Comparison of ENCODE assay signal across 1 cellular context in the genomic region with DNA sequence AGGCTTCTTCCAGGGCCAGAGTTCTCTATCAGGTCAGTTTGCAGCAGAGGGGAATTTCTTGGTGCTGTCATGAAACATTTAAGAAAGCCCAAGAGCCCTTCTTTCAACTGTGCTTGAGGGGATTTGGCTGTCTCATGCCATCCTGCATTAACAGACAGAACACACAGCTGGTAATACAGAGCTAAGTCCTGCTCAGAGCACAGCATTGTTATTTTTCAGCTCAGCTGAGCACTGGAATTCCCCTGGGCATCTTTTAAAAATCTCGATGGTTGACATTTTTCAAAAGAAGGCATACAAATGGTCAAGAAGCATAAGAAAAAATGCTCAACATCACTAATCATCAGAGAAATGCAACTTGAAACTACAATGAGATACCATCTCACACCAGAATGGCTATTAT.
A peak's percentile ranks its signal among the peaks of the same experiment; 100 is the strongest.
TF ChIP-seq lines count a peak whose summit lies in the region.

No MANE protein-coding gene starts in this region.

TF ChIP-seq in GM12878, 131 proteins besides CTCF, POLR2A, EP300 and RAD21 (continued from another document and continues in another):
- no peak for TF ChIP-seq FOXM1 (IDR thresholded peaks at IDR 0.05; ENCODE audit: low read depth, low read length)
- TF ChIP-seq, protein P1, sequence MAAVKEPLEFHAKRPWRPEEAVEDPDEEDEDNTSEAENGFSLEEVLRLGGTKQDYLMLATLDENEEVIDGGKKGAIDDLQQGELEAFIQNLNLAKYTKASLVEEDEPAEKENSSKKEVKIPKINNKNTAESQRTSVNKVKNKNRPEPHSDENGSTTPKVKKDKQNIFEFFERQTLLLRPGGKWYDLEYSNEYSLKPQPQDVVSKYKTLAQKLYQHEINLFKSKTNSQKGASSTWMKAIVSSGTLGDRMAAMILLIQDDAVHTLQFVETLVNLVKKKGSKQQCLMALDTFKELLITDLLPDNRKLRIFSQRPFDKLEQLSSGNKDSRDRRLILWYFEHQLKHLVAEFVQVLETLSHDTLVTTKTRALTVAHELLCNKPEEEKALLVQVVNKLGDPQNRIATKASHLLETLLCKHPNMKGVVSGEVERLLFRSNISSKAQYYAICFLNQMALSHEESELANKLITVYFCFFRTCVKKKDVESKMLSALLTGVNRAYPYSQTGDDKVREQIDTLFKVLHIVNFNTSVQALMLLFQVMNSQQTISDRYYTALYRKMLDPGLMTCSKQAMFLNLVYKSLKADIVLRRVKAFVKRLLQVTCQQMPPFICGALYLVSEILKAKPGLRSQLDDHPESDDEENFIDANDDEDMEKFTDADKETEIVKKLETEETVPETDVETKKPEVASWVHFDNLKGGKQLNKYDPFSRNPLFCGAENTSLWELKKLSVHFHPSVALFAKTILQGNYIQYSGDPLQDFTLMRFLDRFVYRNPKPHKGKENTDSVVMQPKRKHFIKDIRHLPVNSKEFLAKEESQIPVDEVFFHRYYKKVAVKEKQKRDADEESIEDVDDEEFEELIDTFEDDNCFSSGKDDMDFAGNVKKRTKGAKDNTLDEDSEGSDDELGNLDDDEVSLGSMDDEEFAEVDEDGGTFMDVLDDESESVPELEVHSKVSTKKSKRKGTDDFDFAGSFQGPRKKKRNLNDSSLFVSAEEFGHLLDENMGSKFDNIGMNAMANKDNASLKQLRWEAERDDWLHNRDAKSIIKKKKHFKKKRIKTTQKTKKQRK (IDR thresholded peaks at IDR 0.05; ENCODE audit: low read depth, low read length), result no peak
- no peak for TF ChIP-seq MLLT1 (IDR thresholded peaks at IDR 0.05)
- no peak for TF ChIP-seq ZBED1 (IDR thresholded peaks at IDR 0.05; ENCODE audit: borderline replicate concordance)
- no peak for TF ChIP-seq POLR2AphosphoS2 (IDR thresholded peaks at IDR 0.05; ENCODE audit: low read depth, low read length)
- TF ChIP-seq, protein P2, sequence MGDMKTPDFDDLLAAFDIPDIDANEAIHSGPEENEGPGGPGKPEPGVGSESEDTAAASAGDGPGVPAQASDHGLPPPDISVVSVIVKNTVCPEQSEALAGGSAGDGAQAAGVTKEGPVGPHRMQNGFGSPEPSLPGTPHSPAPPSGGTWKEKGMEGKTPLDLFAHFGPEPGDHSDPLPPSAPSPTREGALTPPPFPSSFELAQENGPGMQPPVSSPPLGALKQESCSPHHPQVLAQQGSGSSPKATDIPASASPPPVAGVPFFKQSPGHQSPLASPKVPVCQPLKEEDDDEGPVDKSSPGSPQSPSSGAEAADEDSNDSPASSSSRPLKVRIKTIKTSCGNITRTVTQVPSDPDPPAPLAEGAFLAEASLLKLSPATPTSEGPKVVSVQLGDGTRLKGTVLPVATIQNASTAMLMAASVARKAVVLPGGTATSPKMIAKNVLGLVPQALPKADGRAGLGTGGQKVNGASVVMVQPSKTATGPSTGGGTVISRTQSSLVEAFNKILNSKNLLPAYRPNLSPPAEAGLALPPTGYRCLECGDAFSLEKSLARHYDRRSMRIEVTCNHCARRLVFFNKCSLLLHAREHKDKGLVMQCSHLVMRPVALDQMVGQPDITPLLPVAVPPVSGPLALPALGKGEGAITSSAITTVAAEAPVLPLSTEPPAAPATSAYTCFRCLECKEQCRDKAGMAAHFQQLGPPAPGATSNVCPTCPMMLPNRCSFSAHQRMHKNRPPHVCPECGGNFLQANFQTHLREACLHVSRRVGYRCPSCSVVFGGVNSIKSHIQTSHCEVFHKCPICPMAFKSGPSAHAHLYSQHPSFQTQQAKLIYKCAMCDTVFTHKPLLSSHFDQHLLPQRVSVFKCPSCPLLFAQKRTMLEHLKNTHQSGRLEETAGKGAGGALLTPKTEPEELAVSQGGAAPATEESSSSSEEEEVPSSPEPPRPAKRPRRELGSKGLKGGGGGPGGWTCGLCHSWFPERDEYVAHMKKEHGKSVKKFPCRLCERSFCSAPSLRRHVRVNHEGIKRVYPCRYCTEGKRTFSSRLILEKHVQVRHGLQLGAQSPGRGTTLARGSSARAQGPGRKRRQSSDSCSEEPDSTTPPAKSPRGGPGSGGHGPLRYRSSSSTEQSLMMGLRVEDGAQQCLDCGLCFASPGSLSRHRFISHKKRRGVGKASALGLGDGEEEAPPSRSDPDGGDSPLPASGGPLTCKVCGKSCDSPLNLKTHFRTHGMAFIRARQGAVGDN (IDR thresholded peaks at IDR 0.05), result peak; percentile 62
- no peak for TF ChIP-seq FOS (IDR thresholded peaks at IDR 0.05; ENCODE audit: borderline replicate concordance, extremely low read depth, insufficient read length)
- TF ChIP-seq SMAD5 (IDR thresholded peaks at IDR 0.05; ENCODE audit: low read depth), result no peak
- TF ChIP-seq HDAC6 (IDR thresholded peaks at IDR 0.05; ENCODE audit: unreplicated experiment), result no peak
- TF ChIP-seq PAX5 (IDR thresholded peaks at IDR 0.05; ENCODE audit: borderline replicate concordance, low read depth, low read length), result peak; percentile 64; the same call in 1 of the 2 replicates
- TF ChIP-seq USF1 (IDR thresholded peaks at IDR 0.05; ENCODE audit: borderline replicate concordance, extremely low read length, insufficient read depth, low read depth, low read length), result no peak
- no peak for TF ChIP-seq STAT3 (IDR thresholded peaks at IDR 0.05; ENCODE audit: low read depth, low read length)
- TF ChIP-seq CBX5 (IDR thresholded peaks at IDR 0.05; ENCODE audit: low read depth), result no peak
- TF ChIP-seq SMC3 (IDR thresholded peaks at IDR 0.05; ENCODE audit: borderline replicate concordance, low read length), result no peak
- no peak for TF ChIP-seq NR2F1 (conservative IDR thresholded peaks at IDR 0.05)
- TF ChIP-seq ZSCAN29 (IDR thresholded peaks at IDR 0.05), result no peak
- no peak for TF ChIP-seq CREB1 (IDR thresholded peaks at IDR 0.05; ENCODE audit: low read depth)
- no peak for TF ChIP-seq KAT2A (conservative IDR thresholded peaks at IDR 0.05; ENCODE audit: control insufficient read depth, low read depth, low read length)
- TF ChIP-seq ZNF207 (IDR thresholded peaks at IDR 0.05; ENCODE audit: borderline replicate concordance), result no peak
- TF ChIP-seq ZNF384 (IDR thresholded peaks at IDR 0.05; ENCODE audit: borderline replicate concordance, low read depth, low read length), result no peak
- no peak for TF ChIP-seq FOXK2 (IDR thresholded peaks at IDR 0.05)
- no peak for TF ChIP-seq MTA3 (IDR thresholded peaks at IDR 0.05; ENCODE audit: borderline replicate concordance, low read length)
- TF ChIP-seq RUNX3 (IDR thresholded peaks at IDR 0.05; ENCODE audit: low read length), result no peak
- no peak for TF ChIP-seq SUPT20H (IDR thresholded peaks at IDR 0.05; ENCODE audit: borderline replicate concordance, control insufficient read depth, low read depth, low read length)
- TF ChIP-seq IKZF1 (conservative IDR thresholded peaks at IDR 0.05), result peak; percentile 37; the same call in 1 of the 2 replicates
- no peak for TF ChIP-seq ZNF622 (IDR thresholded peaks at IDR 0.05)
- no peak for TF ChIP-seq SMAD1 (IDR thresholded peaks at IDR 0.05; ENCODE audit: low read depth, partially characterized antibody)
- TF ChIP-seq SRF (IDR thresholded peaks at IDR 0.05; ENCODE audit: low read depth in 2 of 2, low read length in 2 of 2), result no peak
- TF ChIP-seq, protein P3, sequence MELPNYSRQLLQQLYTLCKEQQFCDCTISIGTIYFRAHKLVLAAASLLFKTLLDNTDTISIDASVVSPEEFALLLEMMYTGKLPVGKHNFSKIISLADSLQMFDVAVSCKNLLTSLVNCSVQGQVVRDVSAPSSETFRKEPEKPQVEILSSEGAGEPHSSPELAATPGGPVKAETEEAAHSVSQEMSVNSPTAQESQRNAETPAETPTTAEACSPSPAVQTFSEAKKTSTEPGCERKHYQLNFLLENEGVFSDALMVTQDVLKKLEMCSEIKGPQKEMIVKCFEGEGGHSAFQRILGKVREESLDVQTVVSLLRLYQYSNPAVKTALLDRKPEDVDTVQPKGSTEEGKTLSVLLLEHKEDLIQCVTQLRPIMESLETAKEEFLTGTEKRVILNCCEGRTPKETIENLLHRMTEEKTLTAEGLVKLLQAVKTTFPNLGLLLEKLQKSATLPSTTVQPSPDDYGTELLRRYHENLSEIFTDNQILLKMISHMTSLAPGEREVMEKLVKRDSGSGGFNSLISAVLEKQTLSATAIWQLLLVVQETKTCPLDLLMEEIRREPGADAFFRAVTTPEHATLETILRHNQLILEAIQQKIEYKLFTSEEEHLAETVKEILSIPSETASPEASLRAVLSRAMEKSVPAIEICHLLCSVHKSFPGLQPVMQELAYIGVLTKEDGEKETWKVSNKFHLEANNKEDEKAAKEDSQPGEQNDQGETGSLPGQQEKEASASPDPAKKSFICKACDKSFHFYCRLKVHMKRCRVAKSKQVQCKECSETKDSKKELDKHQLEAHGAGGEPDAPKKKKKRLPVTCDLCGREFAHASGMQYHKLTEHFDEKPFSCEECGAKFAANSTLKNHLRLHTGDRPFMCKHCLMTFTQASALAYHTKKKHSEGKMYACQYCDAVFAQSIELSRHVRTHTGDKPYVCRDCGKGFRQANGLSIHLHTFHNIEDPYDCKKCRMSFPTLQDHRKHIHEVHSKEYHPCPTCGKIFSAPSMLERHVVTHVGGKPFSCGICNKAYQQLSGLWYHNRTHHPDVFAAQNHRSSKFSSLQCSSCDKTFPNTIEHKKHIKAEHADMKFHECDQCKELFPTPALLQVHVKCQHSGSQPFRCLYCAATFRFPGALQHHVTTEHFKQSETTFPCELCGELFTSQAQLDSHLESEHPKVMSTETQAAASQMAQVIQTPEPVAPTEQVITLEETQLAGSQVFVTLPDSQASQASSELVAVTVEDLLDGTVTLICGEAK (IDR thresholded peaks at IDR 0.05; ENCODE audit: borderline replicate concordance), result no peak
- no peak for TF ChIP-seq NFIC (IDR thresholded peaks at IDR 0.05; ENCODE audit: low read depth, low read length)
- TF ChIP-seq PBX3 (IDR thresholded peaks at IDR 0.05; ENCODE audit: insufficient replicate concordance, low read depth, low read length), result no peak
- TF ChIP-seq MEF2B (IDR thresholded peaks at IDR 0.05; ENCODE audit: partially characterized antibody, poor library complexity, severe bottlenecking), result peak; percentile 74
- TF ChIP-seq SMARCA5 (IDR thresholded peaks at IDR 0.05), result no peak
- TF ChIP-seq NFYA (IDR thresholded peaks at IDR 0.05; ENCODE audit: borderline replicate concordance, low read depth, low read length), result no peak
- no peak for TF ChIP-seq ZNF274 (IDR thresholded peaks at IDR 0.05; ENCODE audit: insufficient read depth, insufficient read length)
- TF ChIP-seq, protein P4, sequence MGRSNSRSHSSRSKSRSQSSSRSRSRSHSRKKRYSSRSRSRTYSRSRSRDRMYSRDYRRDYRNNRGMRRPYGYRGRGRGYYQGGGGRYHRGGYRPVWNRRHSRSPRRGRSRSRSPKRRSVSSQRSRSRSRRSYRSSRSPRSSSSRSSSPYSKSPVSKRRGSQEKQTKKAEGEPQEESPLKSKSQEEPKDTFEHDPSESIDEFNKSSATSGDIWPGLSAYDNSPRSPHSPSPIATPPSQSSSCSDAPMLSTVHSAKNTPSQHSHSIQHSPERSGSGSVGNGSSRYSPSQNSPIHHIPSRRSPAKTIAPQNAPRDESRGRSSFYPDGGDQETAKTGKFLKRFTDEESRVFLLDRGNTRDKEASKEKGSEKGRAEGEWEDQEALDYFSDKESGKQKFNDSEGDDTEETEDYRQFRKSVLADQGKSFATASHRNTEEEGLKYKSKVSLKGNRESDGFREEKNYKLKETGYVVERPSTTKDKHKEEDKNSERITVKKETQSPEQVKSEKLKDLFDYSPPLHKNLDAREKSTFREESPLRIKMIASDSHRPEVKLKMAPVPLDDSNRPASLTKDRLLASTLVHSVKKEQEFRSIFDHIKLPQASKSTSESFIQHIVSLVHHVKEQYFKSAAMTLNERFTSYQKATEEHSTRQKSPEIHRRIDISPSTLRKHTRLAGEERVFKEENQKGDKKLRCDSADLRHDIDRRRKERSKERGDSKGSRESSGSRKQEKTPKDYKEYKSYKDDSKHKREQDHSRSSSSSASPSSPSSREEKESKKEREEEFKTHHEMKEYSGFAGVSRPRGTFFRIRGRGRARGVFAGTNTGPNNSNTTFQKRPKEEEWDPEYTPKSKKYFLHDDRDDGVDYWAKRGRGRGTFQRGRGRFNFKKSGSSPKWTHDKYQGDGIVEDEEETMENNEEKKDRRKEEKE (IDR thresholded peaks at IDR 0.05), result no peak
- TF ChIP-seq, protein P5, sequence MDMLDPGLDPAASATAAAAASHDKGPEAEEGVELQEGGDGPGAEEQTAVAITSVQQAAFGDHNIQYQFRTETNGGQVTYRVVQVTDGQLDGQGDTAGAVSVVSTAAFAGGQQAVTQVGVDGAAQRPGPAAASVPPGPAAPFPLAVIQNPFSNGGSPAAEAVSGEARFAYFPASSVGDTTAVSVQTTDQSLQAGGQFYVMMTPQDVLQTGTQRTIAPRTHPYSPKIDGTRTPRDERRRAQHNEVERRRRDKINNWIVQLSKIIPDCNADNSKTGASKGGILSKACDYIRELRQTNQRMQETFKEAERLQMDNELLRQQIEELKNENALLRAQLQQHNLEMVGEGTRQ (IDR thresholded peaks at IDR 0.05; ENCODE audit: borderline replicate concordance, low read depth, low read length), result no peak
- no peak for TF ChIP-seq HCFC1 (IDR thresholded peaks at IDR 0.05; ENCODE audit: low read length)
